In the genomic region with DNA sequence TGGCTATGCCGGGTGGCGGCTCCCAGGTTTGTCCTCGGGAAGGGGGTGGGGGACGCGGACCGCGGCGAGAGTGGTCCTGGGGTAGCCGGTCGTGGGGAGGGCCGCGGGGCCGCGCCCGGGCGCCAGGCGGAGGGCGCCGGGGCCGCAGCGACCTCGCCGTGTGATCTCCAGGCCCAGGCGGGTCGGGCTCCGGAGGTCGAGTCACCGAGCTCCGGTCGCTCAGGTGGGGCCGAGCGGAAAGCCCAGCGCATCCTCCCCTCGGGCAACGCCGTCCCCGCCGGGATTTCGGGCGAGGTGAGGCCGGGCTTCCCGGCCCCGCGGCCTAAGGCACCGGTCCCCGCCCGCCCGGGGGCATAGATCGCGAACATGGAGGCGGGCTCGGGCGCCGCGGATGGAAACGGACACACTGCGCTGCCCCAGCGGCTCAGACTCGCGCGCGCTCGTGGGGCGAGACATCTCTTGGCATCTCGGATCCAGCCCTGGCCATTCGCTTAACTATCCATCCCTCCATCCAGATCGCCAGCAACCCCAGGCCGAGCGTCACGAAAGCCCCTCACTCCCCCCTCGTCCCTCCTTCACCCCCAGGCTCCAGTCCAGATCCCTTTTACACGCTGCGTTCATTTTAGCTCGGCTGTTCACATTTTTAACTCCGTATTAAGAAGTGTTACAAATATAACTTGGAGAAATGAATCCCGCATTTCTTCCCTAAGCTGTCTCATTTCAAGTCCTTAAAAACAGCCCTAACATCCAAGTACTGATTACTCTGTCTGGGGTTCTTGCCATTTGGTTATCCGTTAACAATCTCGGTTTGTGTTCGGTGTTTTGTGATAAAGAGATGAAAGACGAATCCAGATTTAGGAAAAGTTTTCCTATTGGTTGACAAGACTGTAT, we compare ENCODE assay signal across 8 cellular contexts. TPM values are rescaled to one million over a fixed set of nuclear protein-coding genes. Genes with fewer than 3 reads are reported as not detected.
DNase-seq lines count a peak whose midpoint lies in the region; ATAC-seq and TF ChIP-seq lines count a peak whose summit lies in the region.

No MANE protein-coding gene starts in this region.

- H4K20me1 ChIP-seq in smooth muscle cell (ENCODE audit: low read depth), result peaks cover 8% of the 10 kb centered on the region

- peak overlapping the region; percentile 84 for H3K4me2 ChIP-seq in smooth muscle cell

- ATAC-seq in GM19463 (IDR thresholded peaks at IDR 0.05; ENCODE audit: unreplicated experiment), result peak; percentile 8
- peak; percentile 22 for ATAC-seq in HG03571 (IDR thresholded peaks at IDR 0.05; ENCODE audit: unreplicated experiment)
- ATAC-seq in RWPE2 (ENCODE audit: low read depth), result peak; percentile 25

- H3K27ac ChIP-seq in RWPE2 (ENCODE audit: poor library complexity, severe bottlenecking), result peak overlapping the region; percentile 91
- H3K27ac ChIP-seq in smooth muscle cell (ENCODE audit: low read depth), result peak overlapping the region; percentile 87

- H3K4me1 ChIP-seq in RWPE2 (ENCODE audit: insufficient read depth, poor library complexity, severe bottlenecking), result peaks cover 48% of the 10 kb centered on the region
- H3K4me1 ChIP-seq in smooth muscle cell (ENCODE audit: low read depth), result peaks cover 18% of the 10 kb centered on the region

- under 1% methylated on average over 52 of the region's 80 CpGs for WGBS in smooth muscle cell (ENCODE audit: low lambda C conversion rate)

- TF ChIP-seq CTCF in RWPE2 (IDR thresholded peaks at IDR 0.05; ENCODE audit: poor library complexity, severe bottlenecking), result no peak
- no peak for TF ChIP-seq CTCF in choroid plexus epithelial cell (conservative IDR thresholded peaks at IDR 0.05; ENCODE audit: low read depth, low read length)
- TF ChIP-seq CTCF in smooth muscle cell (IDR thresholded peaks at IDR 0.05; ENCODE audit: borderline replicate concordance, insufficient read depth, poor library complexity, severe bottlenecking), result no peak

- no peaks in the 10 kb centered on the region for H3F3A ChIP-seq in smooth muscle cell (ENCODE audit: low read depth)

- H3K27me3 ChIP-seq in RWPE2 (ENCODE audit: insufficient read depth, poor library complexity, severe bottlenecking) (no peaks in the 10 kb centered on the region), smooth muscle cell (ENCODE audit: low read depth) (no peaks in the 10 kb centered on the region)

- peak; percentile 68 for DNase-seq in EL
- DNase-seq in RWPE2 (ENCODE audit: low spot score), result peak; percentile 61
- DNase-seq in choroid plexus epithelial cell (ENCODE audit: low read depth), result peak; percentile 80
- DNase-seq in kidney tubule cell (ENCODE audit: low spot score), result peak; percentile 56
- DNase-seq in smooth muscle cell (lab: John Stamatoyannopoulos, UW; ENCODE audit: unreplicated experiment), result peak; percentile 40
- DNase-seq in GM19240 (ENCODE audit: insufficient read length, low spot score), result no peak

- H3K79me2 ChIP-seq in smooth muscle cell (ENCODE audit: low read depth), result peaks cover 47% of the 10 kb centered on the region

- H3K4me3 ChIP-seq in RWPE2 (ENCODE audit: severe bottlenecking), result peak overlapping the region; percentile 82
- H3K4me3 ChIP-seq in choroid plexus epithelial cell (ENCODE audit: low read depth, low read length), result peak overlapping the region; percentile 74
- peak overlapping the region; percentile 82 for H3K4me3 ChIP-seq in smooth muscle cell

- peak overlapping the region; percentile 89 for H3K9ac ChIP-seq in smooth muscle cell (ENCODE audit: low read depth)

- no peaks in the 10 kb centered on the region for H3K9me3 ChIP-seq in RWPE2 (ENCODE audit: severe bottlenecking)
- no peaks in the 10 kb centered on the region for H3K9me3 ChIP-seq in smooth muscle cell (replicated peaks; ENCODE audit: low read depth)

- H2AFZ ChIP-seq in smooth muscle cell (ENCODE audit: low read depth), result peak overlapping the region; percentile 38

- H3K36me3 ChIP-seq in RWPE2 (ENCODE audit: low read depth), result peaks cover 3% of the 10 kb centered on the region; the same call in 1 of the 2 replicates
- H3K36me3 ChIP-seq in smooth muscle cell (ENCODE audit: low read depth), result no peaks in the 10 kb centered on the region

RNA-seq across cellular contexts. Expression of gene ZC3H12C, which starts 0.5 kb away (rescaled TPM):
- 10.5 and 10.6 TPM in 2 replicates for total RNA-seq in smooth muscle cell
- 1.6 and 1.9 TPM in 2 replicates for polyA plus RNA-seq in smooth muscle cell
